ENCODE assay signal across 21 cellular contexts in the genomic region with DNA sequence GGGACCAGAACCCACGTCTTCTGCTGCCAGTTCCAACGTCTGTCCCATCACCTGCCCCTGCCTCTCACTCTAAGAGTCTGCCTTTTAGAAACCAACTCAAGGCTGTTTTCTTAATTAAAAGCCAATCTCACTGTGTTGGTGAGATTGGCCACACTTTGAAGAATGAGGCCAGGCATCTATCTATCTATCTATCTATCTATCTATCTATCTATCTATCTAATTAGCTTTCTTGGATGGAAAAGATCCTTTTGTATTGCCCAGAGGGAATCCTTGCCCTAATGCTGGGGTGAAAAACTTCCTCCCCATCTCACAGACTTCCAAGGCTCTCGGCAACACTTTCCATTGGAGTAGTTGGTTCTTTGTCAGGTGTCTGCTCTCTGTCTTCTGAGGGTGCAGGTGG. TPM values are rescaled to one million over a fixed set of nuclear protein-coding genes. Genes with fewer than 3 reads are reported as not detected.
DNase-seq lines count a peak whose midpoint lies in the region; ATAC-seq and TF ChIP-seq lines count a peak whose summit lies in the region.
"Had no signal": no experiment of that assay in that cellular context is flagged by ENCODE, and none has a peak within 500 bp of the region (broad histone marks: within the 10 kb centered on the region; RNA-seq: fewer than 3 reads in every experiment).

No MANE protein-coding gene starts in this region.

- H3K79me1 ChIP-seq in IMR-90 (ENCODE audit: low read depth in 1 of 2, low read length in 2 of 2) (no peaks in the 10 kb centered on the region), mesenchymal stem cell (replicated peaks; ENCODE audit: low read length, poor library complexity, severe bottlenecking) (no peaks in the 10 kb centered on the region)

- H3K4me3 Mint-ChIP-seq in activated CD4-positive, alpha-beta T cell treated with anti-CD3 and anti-CD28 coated beads for 36 hours, result no peak overlapping the region
- H3K4me3 Mint-ChIP-seq: CD4-positive, alpha-beta T cell; GM23338 had no signal

- no CpG with 5 or more reads among the region's 3 CpGs for WGBS in IMR-90 (ENCODE audit: extremely low coverage in 2 of 2, insufficient read length in 1 of 2), 2 experiments
- WGBS in mesenchymal stem cell, result 83% methylated on average over 2 of the region's 3 CpGs
- 87 to 88% (median 88%) methylated on average over 3 of the region's 3 CpGs for WGBS in stomach, 5 donors

- H3K27me3 ChIP-seq in BLaER1, result no peaks in the 10 kb centered on the region
- H3K27me3 ChIP-seq in IMR-90 (ENCODE audit: control insufficient read depth, insufficient read depth, low read length), result no peaks in the 10 kb centered on the region
- peaks cover 0 to 9% of the 10 kb centered on the region in 2 experiments for H3K27me3 ChIP-seq in mesenchymal stem cell (ENCODE audit: control insufficient read depth in 1 of 2, insufficient read depth in 1 of 2, low read length in 2 of 2)
- H3K27me3 ChIP-seq in stomach, result no peaks in the 10 kb centered on the region
- H3K27me3 ChIP-seq: BE2C, SJCRH30 had no signal

- no peak overlapping the region for H3K27ac Mint-ChIP-seq in activated CD4-positive, alpha-beta T cell treated with anti-CD3 and anti-CD28 coated beads for 36 hours
- H3K27ac Mint-ChIP-seq: CD4-positive, alpha-beta T cell; GM23338 had no signal

- CTCF ChIA-PET in IMR-90 (lab: Yijun Ruan, JAX), result interaction anchor here (0.6 to 1.9 kb wide), 5 partner anchors 16 to 545 kb away, joined by 3 to 5 read pairs (median 3); no protein-coding TSS in a partner anchor
- CTCF ChIA-PET in activated CD4-positive, alpha-beta T cell treated with anti-CD3 and anti-CD28 coated beads for 36 hours (lab: Charles Lee), result no interaction called here

- H2AFZ ChIP-seq in IMR-90 (replicated peaks; ENCODE audit: low read length, poor library complexity), result no peak overlapping the region
- H2AFZ ChIP-seq in mesenchymal stem cell (ENCODE audit: low read depth, low read length), result no peak overlapping the region
- H2AFZ ChIP-seq: GM23338 had no signal

- in situ Hi-C loops in IMR-90 (cut with MboI; ENCODE audit: low sequenced_read_pairs), result loop anchor here (25.0 kb wide), 1 partner anchor 972 kb away; no protein-coding TSS in a partner anchor

- no peak overlapping the region for H3K56ac ChIP-seq in IMR-90 (ENCODE audit: extremely low read depth, insufficient read depth, low read length)

- H3K18ac ChIP-seq in IMR-90 (ENCODE audit: low read depth, low read length), result no peak overlapping the region
- no peak overlapping the region for H3K18ac ChIP-seq in mesenchymal stem cell (ENCODE audit: low read depth in 1 of 2, low read length in 2 of 2)

- H3K36me3 ChIP-seq in BLaER1, result no peaks in the 10 kb centered on the region
- H3K36me3 ChIP-seq in IMR-90 (ENCODE audit: control insufficient read depth, insufficient read depth, low read length), result no peaks in the 10 kb centered on the region
- H3K36me3 ChIP-seq in mesenchymal stem cell (ENCODE audit: control insufficient read depth in 1 of 2, insufficient read depth in 2 of 2, low read depth in 1 of 2, low read length in 2 of 2), result no peaks in the 10 kb centered on the region
- no peaks in the 10 kb centered on the region for H3K36me3 ChIP-seq in stomach
- H3K36me3 ChIP-seq: BE2C, HAP-1, SJCRH30 had no signal

- H2BK20ac ChIP-seq in IMR-90 (ENCODE audit: low read depth, low read length), result peak overlapping the region; percentile 88; the same call in 1 of the 2 replicates

- peak overlapping the region; percentile 67 for H2BK120ac ChIP-seq in IMR-90 (ENCODE audit: low read depth, low read length)
- H2BK120ac ChIP-seq in mesenchymal stem cell (ENCODE audit: low read depth, low read length), result no peak overlapping the region

- no peak overlapping the region; the same call in 1 of the 2 replicates for H4K5ac ChIP-seq in IMR-90 (ENCODE audit: low read depth, low read length)

- H3K9ac ChIP-seq in BLaER1, result no peak overlapping the region
- no peak overlapping the region for H3K9ac ChIP-seq in IMR-90 (ENCODE audit: low read depth, low read length)
- H3K9ac ChIP-seq in mesenchymal stem cell (ENCODE audit: low read length), result no peak overlapping the region

- H3K4me1 Mint-ChIP-seq in activated CD4-positive, alpha-beta T cell treated with anti-CD3 and anti-CD28 coated beads for 36 hours, result no peaks in the 10 kb centered on the region
- H3K4me1 Mint-ChIP-seq: GM23338 had no signal

- intact Hi-C loops in IMR-90 (cut with micrococcal nuclease) (no loop called here), stomach (cut with DNase I; ENCODE audit: low total_unique reads) (loop anchor here (10.0 kb wide), 1 partner anchor 100 kb away; no protein-coding TSS in a partner anchor)
- intact Hi-C loops in activated CD4-positive, alpha-beta T cell treated with anti-CD3 and anti-CD28 coated beads for 36 hours (cut with DNase I, micrococcal nuclease), result no loop called here

- no peak for TF ChIP-seq EP300 in stomach (IDR thresholded peaks at IDR 0.05)

- H2AK5ac ChIP-seq in IMR-90 (ENCODE audit: low read depth, low read length) (peak overlapping the region; percentile 72), mesenchymal stem cell (ENCODE audit: low read length, severe bottlenecking) (no peak overlapping the region)

- DNase-seq in IMR-90 (no peak), mesenchymal stem cell (no peak), stomach (no peak), left lobe of liver (ENCODE audit: low spot score) (no peak), NCI-H774 (lab: John Stamatoyannopoulos, UW) (no peak)
- no peak for DNase-seq in activated CD4-positive, alpha-beta T cell treated with anti-CD3 and anti-CD28 coated beads for 36 hours
- DNase-seq: BE2C; CD4-positive, alpha-beta T cell; COR-L47; DMS79; KG1; NCI-H1092; NCI-H1436; NCI-H187 treated with DMSO at 0.1 percent for 48 hours; NK-92 treated with Interleukin-12 subunit alpha and Interleukin-12 subunit beta, amount 100 ng/mL, for 24 hours; SJCRH30 had no signal

- peaks cover 18% of the 10 kb centered on the region for H3K9me1 ChIP-seq in IMR-90 (ENCODE audit: insufficient read depth, low read length)

- H3K27me3 Mint-ChIP-seq in activated CD4-positive, alpha-beta T cell treated with anti-CD3 and anti-CD28 coated beads for 36 hours, result no peaks in the 10 kb centered on the region

- 0 out of 3 replicates have a peak overlapping the region, but pooled peaks have one; percentile 10 for H2BK15ac ChIP-seq in IMR-90 (ENCODE audit: low read depth, low read length)
- H2BK15ac ChIP-seq in mesenchymal stem cell (ENCODE audit: low read depth, poor library complexity, severe bottlenecking), result peak overlapping the region; percentile 34

- H4K20me1 ChIP-seq in BLaER1 (no peaks in the 10 kb centered on the region), IMR-90 (ENCODE audit: insufficient read depth, low read length) (no peaks in the 10 kb centered on the region)

- H4K91ac ChIP-seq in IMR-90 (ENCODE audit: insufficient read depth, low read depth, low read length), result 0 out of 2 replicates have a peak overlapping the region, but pooled peaks have one; percentile 16
- no peak overlapping the region for H4K91ac ChIP-seq in mesenchymal stem cell (ENCODE audit: low read length)

- peak overlapping the region; percentile 10; the same call in 1 of the 2 replicates for H3K14ac ChIP-seq in IMR-90 (replicated peaks; ENCODE audit: low read depth, low read length)
- H3K14ac ChIP-seq in mesenchymal stem cell (ENCODE audit: low read length in 2 of 2), result no peak overlapping the region

- no peak overlapping the region for H2BK5ac ChIP-seq in IMR-90 (ENCODE audit: low read depth, low read length, poor library complexity, severe bottlenecking)
- H2BK5ac ChIP-seq in mesenchymal stem cell (ENCODE audit: low read depth, low read length, poor library complexity, severe bottlenecking), result no peak overlapping the region

- no peaks in the 10 kb centered on the region for H3K9me3 Mint-ChIP-seq in activated CD4-positive, alpha-beta T cell treated with anti-CD3 and anti-CD28 coated beads for 36 hours (ENCODE audit: low read depth)
- H3K9me3 Mint-ChIP-seq: CD4-positive, alpha-beta T cell had no signal

- H2BK12ac ChIP-seq in mesenchymal stem cell (ENCODE audit: low read length in 2 of 2), result no peak overlapping the region

- peak overlapping the region; percentile 72; the same call in 1 of the 2 replicates for H3K4ac ChIP-seq in IMR-90 (ENCODE audit: low read depth, low read length)
- peak overlapping the region in 1 of 2 experiments; percentile 35 for H3K4ac ChIP-seq in mesenchymal stem cell (ENCODE audit: low read depth in 1 of 2, low read length in 2 of 2)

- peak overlapping the region; percentile 40 for H3K27ac ChIP-seq in BLaER1
- no peak overlapping the region for H3K27ac ChIP-seq in IMR-90 (ENCODE audit: insufficient read depth, low read length)
- H3K27ac ChIP-seq in mesenchymal stem cell (ENCODE audit: low read length, poor library complexity, severe bottlenecking), result no peak overlapping the region
- peak overlapping the region in 3 of 5 donors; percentile 58 to 73 (median 72) for H3K27ac ChIP-seq in stomach
- H3K27ac ChIP-seq: HL-60, SJCRH30 had no signal

- no peaks in the 10 kb centered on the region for H3K36me3 Mint-ChIP-seq in activated CD4-positive, alpha-beta T cell treated with anti-CD3 and anti-CD28 coated beads for 36 hours (ENCODE audit: low read depth)

- TF ChIP-seq POLR2A in IMR-90 (IDR thresholded peaks at IDR 0.05; ENCODE audit: low read depth, low read length) (no peak), stomach (IDR thresholded peaks at IDR 0.05) (no peak)

- H3K4me2 ChIP-seq in BLaER1 (peak overlapping the region; percentile 93), IMR-90 (ENCODE audit: low read depth, low read length) (no peak overlapping the region), mesenchymal stem cell (ENCODE audit: low read length, poor library complexity, severe bottlenecking) (no peak overlapping the region)
- H3K4me2 ChIP-seq: GM23338 had no signal

- H4K8ac ChIP-seq in IMR-90 (ENCODE audit: low read depth in 2 of 2, low read length in 2 of 2), result no peak overlapping the region
- no peak overlapping the region for H4K8ac ChIP-seq in mesenchymal stem cell (ENCODE audit: low read length)

- TF ChIP-seq RAD21 in IMR-90 (IDR thresholded peaks at IDR 0.05; ENCODE audit: low read length), result no peak

- no TSS peak for BruUV-seq in IMR-90 (replicated peaks; lab: Mats Ljungman, UMichigan)

- H3K23ac ChIP-seq in IMR-90 (ENCODE audit: low read depth, low read length) (no peak overlapping the region), mesenchymal stem cell (ENCODE audit: low read length in 2 of 2) (no peak overlapping the region)

- no peak for ATAC-seq in IMR-90 (ENCODE audit: low read depth)
- no peak for ATAC-seq in activated CD4-positive, alpha-beta T cell treated with anti-CD3 and anti-CD28 coated beads for 36 hours
- ATAC-seq in left lobe of liver, result no peak
- ATAC-seq: GM23338, HepG2 had no signal

- peaks cover 53% of the 10 kb centered on the region for H3K4me1 ChIP-seq in BLaER1
- H3K4me1 ChIP-seq in IMR-90 (ENCODE audit: control insufficient read depth, insufficient read depth, low read length), result peaks cover 21% of the 10 kb centered on the region
- H3K4me1 ChIP-seq in mesenchymal stem cell (ENCODE audit: control insufficient read depth, insufficient read depth, low read depth, low read length), result peaks cover 4% of the 10 kb centered on the region
- peaks cover 8 to 55% (median 29%) of the 10 kb centered on the region in 4 donors for H3K4me1 ChIP-seq in stomach
- H3K4me1 ChIP-seq: BE2C, HAP-1 had no signal

- H3K9me3 ChIP-seq in BLaER1, result peaks cover 12% of the 10 kb centered on the region; the same call in 1 of the 2 replicates
- peaks cover 3% of the 10 kb centered on the region for H3K9me3 ChIP-seq in IMR-90 (ENCODE audit: control insufficient read depth, insufficient read depth, low read length)
- H3K9me3 ChIP-seq in mesenchymal stem cell (ENCODE audit: control insufficient read depth, low read length), result no peaks in the 10 kb centered on the region
- no peaks in the 10 kb centered on the region for H3K9me3 ChIP-seq in stomach
- H3K9me3 ChIP-seq: BE2C, HAP-1, SJCRH30 had no signal

- TF ChIP-seq CTCF in IMR-90 (conservative IDR thresholded peaks at IDR 0.05; ENCODE audit: low read depth, low read length) (no peak), stomach (IDR thresholded peaks at IDR 0.05) (no peak)

- dilution Hi-C loops in IMR-90 (cut with HindIII; ENCODE audit: low sequenced_read_pairs, unreplicated experiment), result no loop called here

- POLR2A ChIA-PET in IMR-90 (lab: Charles Lee; ENCODE audit: unreplicated experiment), result no interaction called here
- POLR2A ChIA-PET in activated CD4-positive, alpha-beta T cell treated with anti-CD3 and anti-CD28 coated beads for 36 hours (lab: Charles Lee), result no interaction called here

- H3K4me3 ChIP-seq in BLaER1 (no peak overlapping the region), IMR-90 (ENCODE audit: insufficient read depth, low read depth, low read length) (no peak overlapping the region), mesenchymal stem cell (ENCODE audit: insufficient read depth in 1 of 2, low read depth in 1 of 2, low read length in 2 of 2) (no peak overlapping the region), stomach (no peak overlapping the region)
- H3K4me3 ChIP-seq: GM23338, HAP-1, SJCRH30 had no signal

- no peak overlapping the region for H2AK9ac ChIP-seq in IMR-90 (replicated peaks; ENCODE audit: low read depth, low read length, poor library complexity)

RNA-seq across cellular contexts. Expression of a gene that starts 57.8 kb away (rescaled TPM):
- total RNA-seq in IMR-90 (2012; rRNA removed) (2.5 TPM in 2 replicates), stomach (100 to 1,000 TPM in 2 of 5 donors, 10 to 100 TPM in 3; 27.7 to 212 (median 60.3) TPM), left lobe of liver (0.35 TPM)
- polyA plus RNA-seq in IMR-90 (2012; rRNA removed) (2.0 and 2.3 TPM in 2 replicates), stomach (10 to 100 TPM in 2 of 3 donors, 1 to 10 TPM in 1; 9.0 to 19.4 (median 10.0) TPM)
- 1.8 and 4.3 TPM in 2 replicates for polyA plus RNA-seq in IMR-90 (2012; cell fraction: cytosol; rRNA removed)
- 2.1 and 6.0 TPM in 2 replicates for polyA plus RNA-seq in IMR-90 (2012; cell fraction: nucleus; rRNA removed; ENCODE audit: low replicate concordance)
- polyA plus RNA-seq in mesenchymal stem cell (2013, experiment 1 of 2), result 0.68 TPM
- polyA plus RNA-seq in mesenchymal stem cell (2013, experiment 2 of 2), result 0.67 TPM
- total RNA-seq in activated CD4-positive, alpha-beta T cell treated with anti-CD3 and anti-CD28 coated beads for 36 hours, result 10 to 100 TPM; 10.2 to 12.7 TPM
- polyA plus RNA-seq: HepG2 had no signal

Comparison
In these comparisons a context has a peak if more than half of its experiments do, and no peak if none do; other contexts are left out.
1. H3K27ac ChIP-seq: peak in BLaER1 (single experiment) and stomach (3 of 5); none in IMR-90 (single experiment) and mesenchymal stem cell (single experiment).